ENCODE assay signal across 9 cellular contexts in genomic region chr22:29457730-29458129, GRCh38. TPM values are rescaled to one million over a fixed set of nuclear protein-coding genes. Genes with fewer than 3 reads are reported as not detected.
DNase-seq lines count a peak whose midpoint lies in the region; ATAC-seq and TF ChIP-seq lines count a peak whose summit lies in the region.
"Had no signal": no experiment of that assay in that cellular context is flagged by ENCODE, and none has a peak within 500 bp of the region (broad histone marks: within the 10 kb centered on the region; RNA-seq: fewer than 3 reads in every experiment).

No MANE protein-coding gene starts in this region.

- no peaks in the 10 kb centered on the region for H3K27me3 ChIP-seq in ascending aorta

- ATAC-seq in HG02610 (IDR thresholded peaks at IDR 0.05; ENCODE audit: unreplicated experiment), result no peak

- no peaks in the 10 kb centered on the region for H3K4me1 Mint-ChIP-seq in HFFc6 (ENCODE audit: low read depth)

- H3K9me3 ChIP-seq in ascending aorta, result no peaks in the 10 kb centered on the region

- no peaks in the 10 kb centered on the region for H3K9me3 Mint-ChIP-seq in HFFc6

- no peaks in the 10 kb centered on the region for H3K4me1 ChIP-seq in ascending aorta

- intact Hi-C loops in ascending aorta (cut with DNase I), result no loop called here

- DNase-seq in NCI-H1417 (lab: John Stamatoyannopoulos, UW), result peak; percentile 4 to 19 (median 7)
- DNase-seq in NCI-H1417 treated with DMSO at 0.1 percent for 48 hours (lab: John Stamatoyannopoulos, UW), result no peak
- DNase-seq in HFFc6, result peak; percentile 10
- peak; percentile 79 for DNase-seq in SK-N-DZ (ENCODE audit: low spot score)
- peak; percentile 15 for DNase-seq in glomerular visceral epithelial cell (ENCODE audit: extremely low spot score)
- DNase-seq in NK-92 (lab: John Stamatoyannopoulos, UW; ENCODE audit: unreplicated experiment), result no peak
- DNase-seq in ascending aorta (ENCODE audit: low spot score in 2 of 2), result no peak

- no peak for TF ChIP-seq CTCF in HFFc6 (IDR thresholded peaks at IDR 0.05)
- no peak for TF ChIP-seq CTCF in ascending aorta (IDR thresholded peaks at IDR 0.05)

- H3K27ac ChIP-seq in ascending aorta, result no peak overlapping the region

- no peak overlapping the region for H3K27ac Mint-ChIP-seq in HFFc6

- H3K4me3 ChIP-seq in ascending aorta, result no peak overlapping the region

- H3K36me3 Mint-ChIP-seq in HFFc6 (ENCODE audit: low read depth), result no peaks in the 10 kb centered on the region

- peaks cover 8% of the 10 kb centered on the region for H3K27me3 Mint-ChIP-seq in HFFc6 (ENCODE audit: insufficient read depth)

- no peak overlapping the region for H3K4me3 Mint-ChIP-seq in HFFc6

- no peaks in the 10 kb centered on the region for H3K36me3 ChIP-seq in ascending aorta

RNA-seq across cellular contexts. Expression of gene RFPL1, which starts 19.3 kb away (rescaled TPM):
- total RNA-seq in HFFc6 (2021; fragmentation: NEBNext Ultra II Directional; extraction: Animal tissue kit (Norgen Biotek cat#: 25700)), result not detected
- 0.06 TPM in 1 of 2 replicates, not detected in the other for polyA plus RNA-seq in SK-N-DZ (2014; cell fraction: cytosol; rRNA removed)
- not detected in 2 replicates for polyA plus RNA-seq in SK-N-DZ (2014; cell fraction: nucleus; rRNA removed)
- not detected for total RNA-seq in ascending aorta
- total RNA-seq: epithelial cell of proximal tubule had no signal

RNA-seq across cellular contexts. Expression of gene NEFH, which starts 22.3 kb away (rescaled TPM):
- not detected for total RNA-seq in HFFc6 (2021; fragmentation: NEBNext Ultra II Directional; extraction: Animal tissue kit (Norgen Biotek cat#: 25700))
- 1.3 and 2.2 TPM in 2 replicates for polyA plus RNA-seq in SK-N-DZ (2014; cell fraction: cytosol; rRNA removed)
- polyA plus RNA-seq in SK-N-DZ (2014; cell fraction: nucleus; rRNA removed), result 0.69 and 3.1 TPM in 2 replicates
- 0.32 TPM for total RNA-seq in ascending aorta

Comparison
In these comparisons a context has a peak if more than half of its experiments do, and no peak if none do; other contexts are left out.
1. DNase-seq: peak in NCI-H1417 (3 of 3), HFFc6 (single experiment), SK-N-DZ (single experiment) and glomerular visceral epithelial cell (single experiment); none in NCI-H1417 treated with DMSO at 0.1 percent for 48 hours (single experiment), NK-92 (single experiment) and ascending aorta (0 of 2).